In genomic region chr13:31930901-31931522, GRCh38 we compare ENCODE assay signal across 9 cellular contexts.
A peak's percentile ranks its signal among the peaks of the same experiment; 100 is the strongest.
DNase-seq lines count a peak whose midpoint lies in the region; ATAC-seq and TF ChIP-seq lines count a peak whose summit lies in the region.
"Had no signal": no experiment of that assay in that cellular context is flagged by ENCODE, and none has a peak within 500 bp of the region (broad histone marks: within the 10 kb centered on the region; RNA-seq: fewer than 3 reads in every experiment).

No MANE protein-coding gene starts in this region.

- no peak overlapping the region for H3K27ac ChIP-seq in testis

- H3K36me3 ChIP-seq in testis (ENCODE audit: low read depth, missing control alignments), result no peaks in the 10 kb centered on the region

- TF ChIP-seq CTCF in testis (IDR thresholded peaks at IDR 0.05), result no peak

- WGBS in testis, 2 donors, result 80 to 88% methylated on average over 3 of the region's 3 CpGs

- TF ChIP-seq POLR2A in testis (IDR thresholded peaks at IDR 0.05), result no peak

- DNase-seq in KBM-7 (peak; percentile 21), kidney tubule cell (ENCODE audit: low spot score) (peak; percentile 30), testis (no peak), GDM1 (lab: John Stamatoyannopoulos, UW) (no peak), NCI-H2171 treated with DMSO at 0.1 percent for 48 hours (lab: John Stamatoyannopoulos, UW) (no peak), NCI-H1694 (lab: John Stamatoyannopoulos, UW) (no peak)
- DNase-seq: left cardiac atrium had no signal

- intact Hi-C loops in testis (cut with DNase I; ENCODE audit: low total_unique reads), result no loop called here

- no peak overlapping the region for H3K4me3 ChIP-seq in testis

- H3K27me3 ChIP-seq in testis, result no peaks in the 10 kb centered on the region

- no peaks in the 10 kb centered on the region for H3K9me3 ChIP-seq in testis

- in situ Hi-C loops in KBM-7 (cut with MboI; ENCODE audit: low pct_unique_long_range_greater_than_20kb, low sequenced_read_pairs), result no loop called here

- H3K4me1 ChIP-seq in testis, result peaks cover 14% of the 10 kb centered on the region

- ATAC-seq in GM18870 (IDR thresholded peaks at IDR 0.05; ENCODE audit: unreplicated experiment), result peak; percentile 100
- ATAC-seq in GM21786 (IDR thresholded peaks at IDR 0.05; ENCODE audit: unreplicated experiment), result peak; percentile 100

Comparison
In these comparisons a context has a peak if more than half of its experiments do, and no peak if none do; other contexts are left out.
1. DNase-seq: peak in KBM-7 (single experiment) and kidney tubule cell (single experiment); none in testis (single experiment), GDM1 (single experiment), NCI-H2171 treated with DMSO at 0.1 percent for 48 hours (single experiment) and NCI-H1694 (single experiment).